ENCODE assay signal across 17 cellular contexts in genomic region chr12:112676526-112676925, GRCh38.
"Had no signal": no experiment of that assay in that cellular context is flagged by ENCODE, and none has a peak within 500 bp of the region (broad histone marks: within the 10 kb centered on the region; RNA-seq: fewer than 3 reads in every experiment).

No MANE protein-coding gene starts in this region.

- H3K36me3 ChIP-seq: adrenal gland, gastrocnemius medialis, right lobe of liver had no signal

- H3K27ac ChIP-seq: adrenal gland, epithelial cell of prostate, gastrocnemius medialis, right lobe of liver had no signal

- DNase-seq: activated CD4-positive, alpha-beta T cell treated with anti-CD3 and anti-CD28 coated beads, Interleukin-2, amount 10 ng/mL, durations not matched to agents 7 days and 5 days; activated CD4-positive, CD25-positive, alpha-beta regulatory T cell; activated CD8-positive, alpha-beta memory T cell treated with anti-CD3 and anti-CD28 coated beads for 24 hours; activated naive CD4-positive, alpha-beta T cell treated with anti-CD3 and anti-CD28 coated beads, Interleukin-2, amount 10 ng/mL, durations not matched to agents 7 days and 5 days; adrenal gland; central memory CD4-positive, alpha-beta T cell; effector memory CD4-positive, alpha-beta T cell; gastrocnemius medialis; hippocampal formation; naive thymus-derived CD4-positive, alpha-beta T cell; right lobe of liver; trophoblast cell had no signal

- H3K4me1 Mint-ChIP-seq: activated CD4-positive, alpha-beta T cell treated with anti-CD3 and anti-CD28 coated beads, Interleukin-2, amount 10 ng/mL, durations not matched to agents 7 days and 5 days; activated naive CD4-positive, alpha-beta T cell treated with anti-CD3 and anti-CD28 coated beads, Interleukin-2, amount 10 ng/mL, durations not matched to agents 7 days and 5 days; naive thymus-derived CD4-positive, alpha-beta T cell; stimulated activated memory B cell treated with anti-CD40 and anti-IgM and Interleukin-4, amounts not matched to agents 10 μg/mL and 1 μg/mL and 100 μg/mL, for 72 hours had no signal

- H3K9me3 Mint-ChIP-seq: activated CD4-positive, alpha-beta T cell treated with anti-CD3 and anti-CD28 coated beads, Interleukin-2, amount 10 ng/mL, durations not matched to agents 7 days and 5 days; activated naive CD4-positive, alpha-beta T cell treated with anti-CD3 and anti-CD28 coated beads, Interleukin-2, amount 10 ng/mL, durations not matched to agents 7 days and 5 days; stimulated activated memory B cell treated with anti-CD40 and anti-IgM and Interleukin-4, amounts not matched to agents 10 μg/mL and 1 μg/mL and 100 μg/mL, for 72 hours; T-helper 1 cell treated with Interleukin-12 subunit alpha and Interleukin-12 subunit beta and Interleukin-4 antibody, amounts not matched to agents 30 μg/mL and 1 μg/mL, for 36 hours had no signal

- H3K9me3 ChIP-seq: adrenal gland, gastrocnemius medialis, right lobe of liver had no signal

- H3K4me1 ChIP-seq: adrenal gland, gastrocnemius medialis, right lobe of liver had no signal

- H3K36me3 Mint-ChIP-seq: activated naive CD4-positive, alpha-beta T cell treated with anti-CD3 and anti-CD28 coated beads, Interleukin-2, amount 10 ng/mL, durations not matched to agents 7 days and 5 days; naive thymus-derived CD4-positive, alpha-beta T cell; stimulated activated memory B cell treated with anti-CD40 and anti-IgM and Interleukin-4, amounts not matched to agents 10 μg/mL and 1 μg/mL and 100 μg/mL, for 72 hours had no signal

- H3K27ac Mint-ChIP-seq: activated CD4-positive, alpha-beta T cell treated with anti-CD3 and anti-CD28 coated beads, Interleukin-2, amount 10 ng/mL, durations not matched to agents 7 days and 5 days; activated naive CD4-positive, alpha-beta T cell treated with anti-CD3 and anti-CD28 coated beads, Interleukin-2, amount 10 ng/mL, durations not matched to agents 7 days and 5 days; naive thymus-derived CD4-positive, alpha-beta T cell; progenitor cell of endocrine pancreas; stimulated activated memory B cell treated with anti-CD40 and anti-IgM and Interleukin-4, amounts not matched to agents 10 μg/mL and 1 μg/mL and 100 μg/mL, for 72 hours; T-helper 1 cell treated with Interleukin-12 subunit alpha and Interleukin-12 subunit beta and Interleukin-4 antibody, amounts not matched to agents 30 μg/mL and 1 μg/mL, for 36 hours had no signal

- ATAC-seq: gastrocnemius medialis; naive thymus-derived CD4-positive, alpha-beta T cell; right lobe of liver; stimulated activated memory B cell treated with anti-CD40 and anti-IgM and Interleukin-4, amounts not matched to agents 10 μg/mL and 1 μg/mL and 100 μg/mL, for 72 hours had no signal

- H3K4me3 Mint-ChIP-seq: activated CD4-positive, alpha-beta T cell treated with anti-CD3 and anti-CD28 coated beads, Interleukin-2, amount 10 ng/mL, durations not matched to agents 7 days and 5 days; activated naive CD4-positive, alpha-beta T cell treated with anti-CD3 and anti-CD28 coated beads, Interleukin-2, amount 10 ng/mL, durations not matched to agents 7 days and 5 days; naive thymus-derived CD4-positive, alpha-beta T cell; stimulated activated memory B cell treated with anti-CD40 and anti-IgM and Interleukin-4, amounts not matched to agents 10 μg/mL and 1 μg/mL and 100 μg/mL, for 72 hours; T-helper 1 cell treated with Interleukin-12 subunit alpha and Interleukin-12 subunit beta and Interleukin-4 antibody, amounts not matched to agents 30 μg/mL and 1 μg/mL, for 36 hours had no signal

- H3K27me3 ChIP-seq: adrenal gland, gastrocnemius medialis, right lobe of liver had no signal

- H3K4me3 ChIP-seq: adrenal gland, gastrocnemius medialis, lung, right lobe of liver had no signal
